Comparison of ENCODE assay signal across 8 cellular contexts in the genomic region with DNA sequence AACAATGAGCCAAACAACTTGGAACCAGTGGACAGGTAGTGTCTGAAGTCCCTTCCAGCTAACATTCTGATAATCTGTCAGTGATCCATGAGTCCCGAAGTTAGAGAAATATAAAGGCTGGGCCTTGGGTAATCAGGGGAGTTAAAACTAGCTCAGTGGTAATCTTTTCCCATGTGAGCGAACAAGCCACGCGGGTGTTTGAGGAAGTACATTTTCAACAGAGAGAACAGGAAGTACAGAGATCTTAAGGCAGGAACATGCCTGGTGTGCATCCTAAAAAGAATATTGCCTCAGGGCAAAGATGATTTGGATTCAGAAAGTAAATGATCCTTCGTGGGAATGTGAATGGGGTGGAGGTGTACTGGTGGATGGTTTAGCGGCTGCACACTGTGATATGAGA. TPM values are rescaled to one million over a fixed set of nuclear protein-coding genes. Genes with fewer than 3 reads are reported as not detected.
DNase-seq lines count a peak whose midpoint lies in the region; ATAC-seq and TF ChIP-seq lines count a peak whose summit lies in the region.

No MANE protein-coding gene starts in this region.

- intact Hi-C loops in lower leg skin (cut with DNase I; ENCODE audit: low total_unique reads): no loop called here

- peak overlapping the region; percentile 36 to 83 for H3K27ac Mint-ChIP-seq in activated naive CD4-positive, alpha-beta T cell treated with anti-CD3 and anti-CD28 coated beads, Interleukin-2, amount 50 U/mL, for 72 hours

- ATAC-seq in HG03342 (IDR thresholded peaks at IDR 0.05; ENCODE audit: unreplicated experiment): peak; percentile 32
- no peak for ATAC-seq in activated naive CD4-positive, alpha-beta T cell treated with anti-CD3 and anti-CD28 coated beads, Interleukin-2, amount 50 U/mL, for 72 hours

- no peak for TF ChIP-seq POLR2A in lower leg skin (IDR thresholded peaks at IDR 0.05)

- H3K4me3 ChIP-seq in lower leg skin (ENCODE audit: low read depth, poor library complexity, severe bottlenecking): no peak overlapping the region

- no peaks in the 10 kb centered on the region for H3K36me3 Mint-ChIP-seq in activated naive CD4-positive, alpha-beta T cell treated with anti-CD3 and anti-CD28 coated beads, Interleukin-2, amount 50 U/mL, for 72 hours

- peak; percentile 69 for DNase-seq in EH (ENCODE audit: low read depth)
- DNase-seq in activated naive CD4-positive, alpha-beta T cell treated with anti-CD3 and anti-CD28 coated beads, Interleukin-2, amount 50 U/mL, for 72 hours (ENCODE audit: low spot score in 2 of 2): no peak
- DNase-seq in lower leg skin (ENCODE audit: low spot score in 2 of 2): peak; percentile 62 to 83
- no peak for DNase-seq in cortex of kidney (lab: John Stamatoyannopoulos, UW)
- no peak for DNase-seq in AG20443 (ENCODE audit: low spot score)
- no peak for DNase-seq in NCI-H187 (lab: John Stamatoyannopoulos, UW)
- DNase-seq in stimulated activated CD4-positive, alpha-beta T cell treated with anti-CD3 and anti-CD28 coated beads, Interleukin-4, amount 100 ng/mL, for 24 hours: no peak

- no peaks in the 10 kb centered on the region for H3K9me3 Mint-ChIP-seq in activated naive CD4-positive, alpha-beta T cell treated with anti-CD3 and anti-CD28 coated beads, Interleukin-2, amount 50 U/mL, for 72 hours

- WGBS in lower leg skin, 2 donors: 37 to 40% methylated on average over 6 of the region's 6 CpGs

- TF ChIP-seq CTCF in lower leg skin (IDR thresholded peaks at IDR 0.05): no peak

RNA-seq across cellular contexts. Expression of a gene that starts 42.9 kb away (rescaled TPM):
- total RNA-seq in activated naive CD4-positive, alpha-beta T cell treated with anti-CD3 and anti-CD28 coated beads, Interleukin-2, amount 50 U/mL, for 72 hours: 10 to 100 TPM; 15.5 to 26.4 TPM
- total RNA-seq in lower leg skin: 10 to 100 TPM; 20.5 to 47.5 (median 38.8) TPM

Comparison
In these comparisons a context has a peak if more than half of its experiments do, and no peak if none do; other contexts are left out.
1. DNase-seq: peak in EH (single experiment) and lower leg skin (2 of 2); none in activated naive CD4-positive, alpha-beta T cell treated with anti-CD3 and anti-CD28 coated beads, Interleukin-2, amount 50 U/mL, for 72 hours (0 of 2), cortex of kidney (single experiment), AG20443 (single experiment), NCI-H187 (0 of 2) and stimulated activated CD4-positive, alpha-beta T cell treated with anti-CD3 and anti-CD28 coated beads, Interleukin-4, amount 100 ng/mL, for 24 hours (single experiment).